In the genomic region with DNA sequence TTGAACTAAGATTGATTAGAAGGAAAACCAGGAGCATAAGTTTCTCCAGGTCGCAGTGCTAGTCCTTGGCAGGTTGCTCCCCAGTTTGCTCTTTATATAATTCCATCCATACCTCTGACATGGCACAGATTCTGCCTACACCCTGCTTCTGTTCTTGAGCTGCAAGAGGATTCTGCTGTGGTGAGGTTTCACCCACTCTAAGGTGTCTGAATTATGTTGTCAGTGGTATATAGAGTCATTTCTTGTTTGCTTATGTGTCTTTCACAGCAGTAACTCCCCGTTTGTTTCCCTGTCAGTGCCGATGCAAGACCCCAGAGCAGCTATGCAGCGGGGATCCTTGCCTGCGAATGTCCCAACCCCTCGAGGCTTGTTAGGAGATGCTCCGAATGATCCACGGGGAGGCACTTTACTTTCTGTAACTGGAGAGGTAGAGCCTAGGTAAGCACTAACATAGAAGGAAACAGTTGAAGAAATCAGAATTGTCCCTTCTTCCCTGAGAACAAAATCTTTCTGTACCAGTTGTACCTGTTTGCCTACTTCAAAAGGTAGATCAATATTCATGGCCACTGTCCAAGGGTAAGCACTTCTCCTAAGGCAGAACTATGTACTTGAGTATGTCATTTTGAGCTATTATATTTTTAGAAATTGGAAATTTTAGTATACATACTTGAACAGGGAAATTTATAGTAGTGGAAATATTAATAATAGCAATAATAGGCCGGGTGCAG, we compare ENCODE assay signal across 1 cellular context.
TF ChIP-seq lines count a peak whose summit lies in the region.

No MANE protein-coding gene starts in this region.

TF ChIP-seq in GM12878, 131 proteins besides CTCF, POLR2A, EP300 and RAD21:
- TF ChIP-seq, protein P1, sequence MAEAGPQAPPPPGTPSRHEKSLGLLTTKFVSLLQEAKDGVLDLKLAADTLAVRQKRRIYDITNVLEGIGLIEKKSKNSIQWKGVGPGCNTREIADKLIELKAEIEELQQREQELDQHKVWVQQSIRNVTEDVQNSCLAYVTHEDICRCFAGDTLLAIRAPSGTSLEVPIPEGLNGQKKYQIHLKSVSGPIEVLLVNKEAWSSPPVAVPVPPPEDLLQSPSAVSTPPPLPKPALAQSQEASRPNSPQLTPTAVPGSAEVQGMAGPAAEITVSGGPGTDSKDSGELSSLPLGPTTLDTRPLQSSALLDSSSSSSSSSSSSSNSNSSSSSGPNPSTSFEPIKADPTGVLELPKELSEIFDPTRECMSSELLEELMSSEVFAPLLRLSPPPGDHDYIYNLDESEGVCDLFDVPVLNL (IDR thresholded peaks at IDR 0.05; ENCODE audit: low read depth, low read length) = no peak
- TF ChIP-seq CREB1 (IDR thresholded peaks at IDR 0.05; ENCODE audit: low read depth) (no peak), YY1 (IDR thresholded peaks at IDR 0.05; ENCODE audit: low read depth, low read length) (no peak), SP1 (IDR thresholded peaks at IDR 0.05; ENCODE audit: low read depth, low read length) (no peak), ZNF24 (IDR thresholded peaks at IDR 0.05) (no peak), BHLHE40 (IDR thresholded peaks at IDR 0.05; ENCODE audit: borderline replicate concordance in 1 of 2, low read depth in 2 of 2, low read length in 1 of 2) (no peak), ZSCAN29 (IDR thresholded peaks at IDR 0.05) (no peak)
- TF ChIP-seq, protein P2, sequence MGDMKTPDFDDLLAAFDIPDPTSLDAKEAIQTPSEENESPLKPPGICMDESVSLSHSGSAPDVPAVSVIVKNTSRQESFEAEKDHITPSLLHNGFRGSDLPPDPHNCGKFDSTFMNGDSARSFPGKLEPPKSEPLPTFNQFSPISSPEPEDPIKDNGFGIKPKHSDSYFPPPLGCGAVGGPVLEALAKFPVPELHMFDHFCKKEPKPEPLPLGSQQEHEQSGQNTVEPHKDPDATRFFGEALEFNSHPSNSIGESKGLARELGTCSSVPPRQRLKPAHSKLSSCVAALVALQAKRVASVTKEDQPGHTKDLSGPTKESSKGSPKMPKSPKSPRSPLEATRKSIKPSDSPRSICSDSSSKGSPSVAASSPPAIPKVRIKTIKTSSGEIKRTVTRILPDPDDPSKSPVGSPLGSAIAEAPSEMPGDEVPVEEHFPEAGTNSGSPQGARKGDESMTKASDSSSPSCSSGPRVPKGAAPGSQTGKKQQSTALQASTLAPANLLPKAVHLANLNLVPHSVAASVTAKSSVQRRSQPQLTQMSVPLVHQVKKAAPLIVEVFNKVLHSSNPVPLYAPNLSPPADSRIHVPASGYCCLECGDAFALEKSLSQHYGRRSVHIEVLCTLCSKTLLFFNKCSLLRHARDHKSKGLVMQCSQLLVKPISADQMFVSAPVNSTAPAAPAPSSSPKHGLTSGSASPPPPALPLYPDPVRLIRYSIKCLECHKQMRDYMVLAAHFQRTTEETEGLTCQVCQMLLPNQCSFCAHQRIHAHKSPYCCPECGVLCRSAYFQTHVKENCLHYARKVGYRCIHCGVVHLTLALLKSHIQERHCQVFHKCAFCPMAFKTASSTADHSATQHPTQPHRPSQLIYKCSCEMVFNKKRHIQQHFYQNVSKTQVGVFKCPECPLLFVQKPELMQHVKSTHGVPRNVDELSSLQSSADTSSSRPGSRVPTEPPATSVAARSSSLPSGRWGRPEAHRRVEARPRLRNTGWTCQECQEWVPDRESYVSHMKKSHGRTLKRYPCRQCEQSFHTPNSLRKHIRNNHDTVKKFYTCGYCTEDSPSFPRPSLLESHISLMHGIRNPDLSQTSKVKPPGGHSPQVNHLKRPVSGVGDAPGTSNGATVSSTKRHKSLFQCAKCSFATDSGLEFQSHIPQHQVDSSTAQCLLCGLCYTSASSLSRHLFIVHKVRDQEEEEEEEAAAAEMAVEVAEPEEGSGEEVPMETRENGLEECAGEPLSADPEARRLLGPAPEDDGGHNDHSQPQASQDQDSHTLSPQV (IDR thresholded peaks at IDR 0.05) = no peak
- TF ChIP-seq, protein P3, sequence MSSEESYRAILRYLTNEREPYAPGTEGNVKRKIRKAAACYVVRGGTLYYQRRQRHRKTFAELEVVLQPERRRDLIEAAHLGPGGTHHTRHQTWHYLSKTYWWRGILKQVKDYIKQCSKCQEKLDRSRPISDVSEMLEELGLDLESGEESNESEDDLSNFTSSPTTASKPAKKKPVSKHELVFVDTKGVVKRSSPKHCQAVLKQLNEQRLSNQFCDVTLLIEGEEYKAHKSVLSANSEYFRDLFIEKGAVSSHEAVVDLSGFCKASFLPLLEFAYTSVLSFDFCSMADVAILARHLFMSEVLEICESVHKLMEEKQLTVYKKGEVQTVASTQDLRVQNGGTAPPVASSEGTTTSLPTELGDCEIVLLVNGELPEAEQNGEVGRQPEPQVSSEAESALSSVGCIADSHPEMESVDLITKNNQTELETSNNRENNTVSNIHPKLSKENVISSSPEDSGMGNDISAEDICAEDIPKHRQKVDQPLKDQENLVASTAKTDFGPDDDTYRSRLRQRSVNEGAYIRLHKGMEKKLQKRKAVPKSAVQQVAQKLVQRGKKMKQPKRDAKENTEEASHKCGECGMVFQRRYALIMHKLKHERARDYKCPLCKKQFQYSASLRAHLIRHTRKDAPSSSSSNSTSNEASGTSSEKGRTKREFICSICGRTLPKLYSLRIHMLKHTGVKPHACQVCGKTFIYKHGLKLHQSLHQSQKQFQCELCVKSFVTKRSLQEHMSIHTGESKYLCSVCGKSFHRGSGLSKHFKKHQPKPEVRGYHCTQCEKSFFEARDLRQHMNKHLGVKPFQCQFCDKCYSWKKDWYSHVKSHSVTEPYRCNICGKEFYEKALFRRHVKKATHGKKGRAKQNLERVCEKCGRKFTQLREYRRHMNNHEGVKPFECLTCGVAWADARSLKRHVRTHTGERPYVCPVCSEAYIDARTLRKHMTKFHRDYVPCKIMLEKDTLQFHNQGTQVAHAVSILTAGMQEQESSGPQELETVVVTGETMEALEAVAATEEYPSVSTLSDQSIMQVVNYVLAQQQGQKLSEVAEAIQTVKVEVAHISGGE (CRISPR knock-in tag; IDR thresholded peaks at IDR 0.05) = no peak
- TF ChIP-seq, protein P4, sequence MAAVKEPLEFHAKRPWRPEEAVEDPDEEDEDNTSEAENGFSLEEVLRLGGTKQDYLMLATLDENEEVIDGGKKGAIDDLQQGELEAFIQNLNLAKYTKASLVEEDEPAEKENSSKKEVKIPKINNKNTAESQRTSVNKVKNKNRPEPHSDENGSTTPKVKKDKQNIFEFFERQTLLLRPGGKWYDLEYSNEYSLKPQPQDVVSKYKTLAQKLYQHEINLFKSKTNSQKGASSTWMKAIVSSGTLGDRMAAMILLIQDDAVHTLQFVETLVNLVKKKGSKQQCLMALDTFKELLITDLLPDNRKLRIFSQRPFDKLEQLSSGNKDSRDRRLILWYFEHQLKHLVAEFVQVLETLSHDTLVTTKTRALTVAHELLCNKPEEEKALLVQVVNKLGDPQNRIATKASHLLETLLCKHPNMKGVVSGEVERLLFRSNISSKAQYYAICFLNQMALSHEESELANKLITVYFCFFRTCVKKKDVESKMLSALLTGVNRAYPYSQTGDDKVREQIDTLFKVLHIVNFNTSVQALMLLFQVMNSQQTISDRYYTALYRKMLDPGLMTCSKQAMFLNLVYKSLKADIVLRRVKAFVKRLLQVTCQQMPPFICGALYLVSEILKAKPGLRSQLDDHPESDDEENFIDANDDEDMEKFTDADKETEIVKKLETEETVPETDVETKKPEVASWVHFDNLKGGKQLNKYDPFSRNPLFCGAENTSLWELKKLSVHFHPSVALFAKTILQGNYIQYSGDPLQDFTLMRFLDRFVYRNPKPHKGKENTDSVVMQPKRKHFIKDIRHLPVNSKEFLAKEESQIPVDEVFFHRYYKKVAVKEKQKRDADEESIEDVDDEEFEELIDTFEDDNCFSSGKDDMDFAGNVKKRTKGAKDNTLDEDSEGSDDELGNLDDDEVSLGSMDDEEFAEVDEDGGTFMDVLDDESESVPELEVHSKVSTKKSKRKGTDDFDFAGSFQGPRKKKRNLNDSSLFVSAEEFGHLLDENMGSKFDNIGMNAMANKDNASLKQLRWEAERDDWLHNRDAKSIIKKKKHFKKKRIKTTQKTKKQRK (IDR thresholded peaks at IDR 0.05; ENCODE audit: low read depth, low read length) = no peak
TF ChIP-seq in GM12878: peak in this region for 0.
